ENCODE assay signal across 8 cellular contexts in the genomic region with DNA sequence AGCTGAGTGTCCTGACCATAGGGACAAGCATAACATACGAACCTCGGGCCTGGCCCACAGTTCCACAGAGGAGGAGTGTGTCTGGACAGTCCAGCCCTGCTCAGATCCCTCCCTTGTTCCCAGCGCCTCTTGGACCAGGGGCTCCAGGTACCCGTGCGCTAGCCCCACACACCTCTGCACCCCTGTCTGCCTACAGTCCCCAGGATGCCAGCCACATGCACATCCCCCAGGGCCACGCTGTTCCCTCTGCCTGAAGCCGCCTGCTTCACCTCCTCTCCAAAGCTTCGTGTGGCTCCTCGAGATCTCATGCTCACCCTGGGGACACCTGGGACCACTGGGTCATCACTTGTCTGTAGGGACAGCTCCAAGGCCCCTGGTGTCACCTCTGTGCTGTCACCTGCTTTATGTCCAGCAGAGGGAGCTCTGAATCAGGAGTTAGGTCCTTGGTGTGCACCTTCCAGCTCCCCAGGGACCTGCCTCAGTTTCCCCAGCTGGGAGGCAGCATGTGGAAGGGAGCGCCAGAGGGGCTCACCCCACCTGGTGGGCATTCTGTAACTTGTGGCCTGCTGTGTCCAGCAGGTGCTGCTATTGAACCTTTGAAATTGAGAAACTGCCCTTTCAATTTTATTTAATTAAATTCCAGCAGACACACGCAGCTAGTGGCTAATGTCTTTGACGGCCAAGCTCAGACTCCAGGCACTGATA. TPM values are rescaled to one million over a fixed set of nuclear protein-coding genes. Genes with fewer than 3 reads are reported as not detected.
DNase-seq lines count a peak whose midpoint lies in the region; ATAC-seq, FAIRE-seq and TF ChIP-seq lines count a peak whose summit lies in the region.

No MANE protein-coding gene starts in this region.

- TF ChIP-seq CTCF in GM20000 (IDR thresholded peaks at IDR 0.05; ENCODE audit: extremely low read depth, missing control alignments) = peak; percentile 88
- TF ChIP-seq CTCF in ascending aorta (IDR thresholded peaks at IDR 0.05) = peak; percentile 24 to 58 (median 35)
- peak; percentile 68 for TF ChIP-seq CTCF in kidney (IDR thresholded peaks at IDR 0.05; ENCODE audit: borderline replicate concordance, extremely low read depth, insufficient read depth)

- intact Hi-C loops in ascending aorta (cut with DNase I) (no loop called here), kidney (cut with DNase I) (no loop called here)

- H3K9ac ChIP-seq in kidney (ENCODE audit: low read length in 2 of 2) = no peak overlapping the region

- H3K27me3 ChIP-seq in ascending aorta = no peaks in the 10 kb centered on the region

- H3K4me3 ChIP-seq in ascending aorta (no peak overlapping the region), kidney (ENCODE audit: low read length in 2 of 2) (no peak overlapping the region)

- no peaks in the 10 kb centered on the region for H3K36me3 ChIP-seq in ascending aorta
- H3K36me3 ChIP-seq in kidney (ENCODE audit: control insufficient read depth in 1 of 2, insufficient read depth in 2 of 2, low read length in 2 of 2) = no peaks in the 10 kb centered on the region

- DNase-seq in Ammon's horn (ENCODE audit: low spot score) (peak; percentile 59), GM20000 (ENCODE audit: low spot score) (peak; percentile 69), SK-N-DZ (ENCODE audit: low spot score) (peak; percentile 79), ascending aorta (ENCODE audit: low spot score in 2 of 2) (no peak), kidney (peak; percentile 52)
- peak; percentile 29 for DNase-seq in stimulated activated CD8-positive, alpha-beta memory T cell treated with anti-CD3 and anti-CD28 coated beads, Interleukin-15, amount 100 ng/mL, for 1 hour (ENCODE audit: low read depth)

- H3K27ac ChIP-seq in ascending aorta (no peak overlapping the region), kidney (ENCODE audit: low read depth in 2 of 2, low read length in 2 of 2) (no peak overlapping the region)

- H3K9me3 ChIP-seq in ascending aorta = no peaks in the 10 kb centered on the region
- no peaks in the 10 kb centered on the region for H3K9me3 ChIP-seq in kidney (ENCODE audit: control insufficient read depth in 1 of 2, low read length in 2 of 2)

- ATAC-seq in HG03469 (IDR thresholded peaks at IDR 0.05; ENCODE audit: unreplicated experiment) (no peak), HG03565 (IDR thresholded peaks at IDR 0.05; ENCODE audit: unreplicated experiment) (no peak)

- H3K4me1 ChIP-seq in ascending aorta (peaks cover 0 to 3% of the 10 kb centered on the region in 2 donors), kidney (ENCODE audit: control insufficient read depth in 1 of 2, insufficient read depth in 1 of 2, low read depth in 1 of 2, low read length in 2 of 2) (no peaks in the 10 kb centered on the region)

- no peak for FAIRE-seq in kidney (lab: Jason Lieb, UNC)

RNA-seq across cellular contexts. Expression of a gene that starts 7.3 kb away (rescaled TPM):
- 41.9 and 44.5 TPM in 2 replicates for polyA plus RNA-seq in SK-N-DZ (2014; cell fraction: cytosol; rRNA removed)
- polyA plus RNA-seq in SK-N-DZ (2014; cell fraction: nucleus; rRNA removed) = 34.4 and 56.3 TPM in 2 replicates
- total RNA-seq in ascending aorta (14.2 TPM), kidney (43.1 TPM)
- 21.9 TPM for polyA plus RNA-seq in kidney (ENCODE audit: insufficient read depth, low read depth, low replicate concordance)

RNA-seq across cellular contexts. Expression of a gene that starts 12.4 kb away (rescaled TPM):
- 0.28 TPM in 1 of 2 replicates, not detected in the other for polyA plus RNA-seq in SK-N-DZ (2014; cell fraction: cytosol; rRNA removed)
- polyA plus RNA-seq in SK-N-DZ (2014; cell fraction: nucleus; rRNA removed) = 1.8 and 2.2 TPM in 2 replicates
- total RNA-seq in ascending aorta (not detected), kidney (4.0 TPM)
- polyA plus RNA-seq in kidney (ENCODE audit: insufficient read depth, low read depth, low replicate concordance) = 0.30 TPM

RNA-seq across cellular contexts. Expression of a gene that starts 31.0 kb away (rescaled TPM):
- 0.70 and 0.74 TPM in 2 replicates for polyA plus RNA-seq in SK-N-DZ (2014; cell fraction: cytosol; rRNA removed)
- polyA plus RNA-seq in SK-N-DZ (2014; cell fraction: nucleus; rRNA removed) = 1.7 TPM in 1 of 2 replicates, not detected in the other
- total RNA-seq in ascending aorta = not detected
- 29.7 TPM for total RNA-seq in kidney
- 107 TPM for polyA plus RNA-seq in kidney (ENCODE audit: insufficient read depth, low read depth, low replicate concordance)

RNA-seq across cellular contexts. Expression of a gene that starts 49.3 kb away (rescaled TPM):
- polyA plus RNA-seq in SK-N-DZ (2014; cell fraction: cytosol; rRNA removed) = 74.7 and 81.6 TPM in 2 replicates
- polyA plus RNA-seq in SK-N-DZ (2014; cell fraction: nucleus; rRNA removed) = 550 and 600 TPM in 2 replicates
- total RNA-seq in ascending aorta = 57.0 TPM
- total RNA-seq in kidney = 84.3 TPM
- 40.4 TPM for polyA plus RNA-seq in kidney (ENCODE audit: insufficient read depth, low read depth, low replicate concordance)

Comparison
In these comparisons a context has a peak if more than half of its experiments do, and no peak if none do; other contexts are left out.
1. DNase-seq: peak in Ammon's horn (single experiment), GM20000 (single experiment), SK-N-DZ (single experiment), kidney (single experiment) and stimulated activated CD8-positive, alpha-beta memory T cell treated with anti-CD3 and anti-CD28 coated beads, Interleukin-15, amount 100 ng/mL, for 1 hour (single experiment); none in ascending aorta (0 of 2).
2. CTCF ChIP-seq: peak in every context shown above with its lines; median percentile 88 in GM20000; 68 in kidney; 35 in ascending aorta.
3. RNA of a gene that starts 31.0 kb away (total RNA-seq): 29.7 TPM in kidney (single experiment); not detected in ascending aorta (single experiment); every median in the first group is over 10 times any median in the second.